9 cellular contexts compared by ENCODE assay signal in the genomic region with DNA sequence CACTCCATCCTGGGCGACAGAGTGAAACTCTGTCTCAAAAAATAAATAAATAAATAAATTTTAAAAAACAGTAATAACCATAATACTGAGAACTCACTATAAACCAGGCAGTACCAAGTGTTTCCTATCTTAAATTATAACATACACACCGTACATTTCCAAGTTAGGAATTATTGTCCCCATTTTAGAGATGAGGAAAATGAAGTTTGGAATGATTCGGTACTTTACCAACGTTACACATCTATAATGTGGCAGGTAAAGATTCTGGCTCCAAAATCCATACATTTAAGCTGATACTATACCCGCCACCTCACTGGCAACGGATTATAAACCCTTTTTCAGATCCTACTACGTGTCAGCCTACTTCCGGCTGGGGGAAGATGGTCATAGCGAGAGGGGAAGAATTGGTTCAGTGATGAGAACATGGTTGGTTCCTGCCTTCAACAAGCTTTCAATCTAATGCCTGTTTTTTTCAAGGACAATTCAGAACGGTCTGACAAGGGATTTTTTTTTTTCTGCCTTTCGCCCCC.
DNase-seq lines count a peak whose midpoint lies in the region; ATAC-seq and TF ChIP-seq lines count a peak whose summit lies in the region.
"Had no signal": no experiment of that assay in that cellular context is flagged by ENCODE, and none has a peak within 500 bp of the region (broad histone marks: within the 10 kb centered on the region; RNA-seq: fewer than 3 reads in every experiment).

No MANE protein-coding gene starts in this region.

- peak overlapping the region; percentile 87 for H3K9ac ChIP-seq in HUES6 (ENCODE audit: low read length)

- H3K4me1 ChIP-seq in HUES6 (ENCODE audit: control insufficient read depth, insufficient read depth, low read length): peaks cover 52% of the 10 kb centered on the region
- peaks cover 46 to 72% (median 59%) of the 10 kb centered on the region in 4 donors for H3K4me1 ChIP-seq in stomach

- H3K36me3 Mint-ChIP-seq in memory B cell: peaks cover 2% of the 10 kb centered on the region
- peaks cover 22% of the 10 kb centered on the region for H3K36me3 Mint-ChIP-seq in stimulated activated effector memory CD8-positive, alpha-beta T cell treated with anti-CD3 and anti-CD28 coated beads, Interleukin-12 subunit alpha, Interleukin-12 subunit beta, amount 100 ng/mL, for 72 hours

- peaks cover 17% of the 10 kb centered on the region for H3K9me3 ChIP-seq in HUES6 (ENCODE audit: control insufficient read depth, insufficient read depth, low read depth, low read length)
- H3K9me3 ChIP-seq in stomach: peaks cover 0 to 6% (median 0%) of the 10 kb centered on the region in 4 donors

- no peak for ATAC-seq in memory B cell (ENCODE audit: low read depth)
- no peak for ATAC-seq in stimulated activated effector memory CD8-positive, alpha-beta T cell treated with anti-CD3 and anti-CD28 coated beads, Interleukin-12 subunit alpha, Interleukin-12 subunit beta, amount 100 ng/mL, for 72 hours

- no peaks in the 10 kb centered on the region for H3K27me3 Mint-ChIP-seq in memory B cell

- no peaks in the 10 kb centered on the region for H3K36me3 ChIP-seq in HUES6 (ENCODE audit: control insufficient read depth, insufficient read depth, low read length)
- no peaks in the 10 kb centered on the region for H3K36me3 ChIP-seq in stomach

- WGBS in stomach, 5 donors: 75 to 84% (median 84%) methylated on average over 11 of the region's 11 CpGs

- TF ChIP-seq EP300 in stomach (IDR thresholded peaks at IDR 0.05): no peak

- no peak for TF ChIP-seq POLR2A in stomach (IDR thresholded peaks at IDR 0.05)

- H3K4me3 Mint-ChIP-seq in memory B cell: no peak overlapping the region
- H3K4me3 Mint-ChIP-seq in stimulated activated effector memory CD8-positive, alpha-beta T cell treated with anti-CD3 and anti-CD28 coated beads, Interleukin-12 subunit alpha, Interleukin-12 subunit beta, amount 100 ng/mL, for 72 hours: no peak overlapping the region

- peaks cover 3% of the 10 kb centered on the region for H3K9me3 Mint-ChIP-seq in memory B cell
- no peaks in the 10 kb centered on the region for H3K9me3 Mint-ChIP-seq in stimulated activated effector memory CD8-positive, alpha-beta T cell treated with anti-CD3 and anti-CD28 coated beads, Interleukin-12 subunit alpha, Interleukin-12 subunit beta, amount 100 ng/mL, for 72 hours

- intact Hi-C loops in stomach (cut with DNase I; ENCODE audit: low total_unique reads): loop anchor here (10.0 kb wide), 1 partner anchor 95 kb away; no protein-coding TSS in a partner anchor

- H3K27ac Mint-ChIP-seq in memory B cell: peak overlapping the region; percentile 82
- H3K27ac Mint-ChIP-seq in stimulated activated effector memory CD8-positive, alpha-beta T cell treated with anti-CD3 and anti-CD28 coated beads, Interleukin-12 subunit alpha, Interleukin-12 subunit beta, amount 100 ng/mL, for 72 hours: no peak overlapping the region

- peaks cover 31% of the 10 kb centered on the region for H3K4me1 Mint-ChIP-seq in memory B cell
- peaks cover 46% of the 10 kb centered on the region for H3K4me1 Mint-ChIP-seq in stimulated activated effector memory CD8-positive, alpha-beta T cell treated with anti-CD3 and anti-CD28 coated beads, Interleukin-12 subunit alpha, Interleukin-12 subunit beta, amount 100 ng/mL, for 72 hours

- H3K27ac ChIP-seq in HUES6 (ENCODE audit: low read depth, low read length): peak overlapping the region; percentile 99
- H3K27ac ChIP-seq in caudate nucleus (ENCODE audit: low read depth, low read length): peak overlapping the region; percentile 95
- H3K27ac ChIP-seq in stomach: peak overlapping the region; percentile 62 to 92 (median 86)

- no peak for TF ChIP-seq CTCF in stomach (IDR thresholded peaks at IDR 0.05)

- H3K27me3 ChIP-seq in HUES6 (ENCODE audit: control insufficient read depth, insufficient read depth, low read length) (no peaks in the 10 kb centered on the region), stomach (no peaks in the 10 kb centered on the region)

- no peak for DNase-seq in caudate nucleus (lab: John Stamatoyannopoulos, UW)
- no peak for DNase-seq in memory B cell (ENCODE audit: low spot score in 2 of 2)
- DNase-seq in stomach: no peak
- DNase-seq in DMS153 treated with DMSO at 0.1 percent for 48 hours (lab: John Stamatoyannopoulos, UW; ENCODE audit: unreplicated experiment): no peak
- no peak for DNase-seq in stimulated activated CD4-positive, alpha-beta T cell treated with anti-CD3 and anti-CD28 coated beads, Interleukin-4, amount 100 ng/mL, for 1 hour
- DNase-seq in NOMO-1 treated with DMSO at 0.1 percent for 48 hours (lab: John Stamatoyannopoulos, UW; ENCODE audit: unreplicated experiment): no peak
- DNase-seq in stimulated activated effector memory CD8-positive, alpha-beta T cell treated with anti-CD3 and anti-CD28 coated beads, Interleukin-12 subunit alpha, Interleukin-12 subunit beta, amount 100 ng/mL, for 72 hours (ENCODE audit: low spot score in 2 of 2): no peak
- DNase-seq: DMS79 had no signal

- no peak overlapping the region for H3K4me3 ChIP-seq in HUES6 (ENCODE audit: low read depth, low read length)
- peak overlapping the region in 3 of 4 donors; percentile 20 to 35 (median 27) for H3K4me3 ChIP-seq in stomach
